ENCODE assay signal across 22 cellular contexts in the genomic region with DNA sequence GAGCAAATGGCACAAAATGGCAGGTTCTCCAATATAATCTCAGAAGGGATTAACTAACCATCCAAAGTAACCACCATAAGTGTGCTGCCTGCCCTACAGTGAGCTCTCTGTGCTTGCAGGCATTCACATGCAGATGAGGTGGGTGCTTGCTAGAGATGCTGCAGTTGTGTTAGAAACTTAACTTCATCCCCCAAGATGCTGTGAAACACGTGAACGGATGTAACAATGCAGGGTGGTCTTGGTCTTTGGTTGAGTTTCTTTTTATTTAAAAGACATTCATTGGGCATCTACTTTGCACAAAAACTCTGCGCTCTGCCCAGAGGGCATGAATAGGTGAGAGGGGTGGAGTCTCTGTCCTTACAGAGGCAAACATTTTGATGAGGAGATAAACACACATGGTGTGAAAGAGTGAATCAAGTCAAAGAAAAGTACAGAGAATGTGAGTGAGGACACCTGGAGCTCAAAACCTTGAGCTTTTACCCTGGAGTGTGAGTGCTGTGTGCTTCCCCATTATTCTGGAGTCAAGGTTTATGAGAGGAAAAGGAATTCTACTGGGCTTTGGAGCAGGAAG.
"Had no signal": no experiment of that assay in that cellular context is flagged by ENCODE, and none has a peak within 500 bp of the region (broad histone marks: within the 10 kb centered on the region; RNA-seq: fewer than 3 reads in every experiment).

No MANE protein-coding gene starts in this region.

- H3K36me3 Mint-ChIP-seq: activated CD8-positive, alpha-beta memory T cell treated with anti-CD3 and anti-CD28 coated beads, Interleukin-2, amount 10 ng/mL, durations not matched to agents 7 days and 5 days; activated naive CD4-positive, alpha-beta T cell treated with anti-CD3 and anti-CD28 coated beads, Interleukin-2, amount 50 U/mL, for 72 hours; brain had no signal

- H3K4me2 ChIP-seq: KMS-11 had no signal

- H3K27ac ChIP-seq: KMS-11 had no signal

- H3K4me3 Mint-ChIP-seq: activated B cell treated with CpG ODN at 0.5 μM for 24 hours; activated CD4-positive, alpha-beta T cell treated with anti-CD3 and anti-CD28 coated beads, Interleukin-2, amount 10 ng/mL, durations not matched to agents 24 days and 14 days; activated CD8-positive, alpha-beta memory T cell treated with anti-CD3 and anti-CD28 coated beads, Interleukin-2, amount 10 ng/mL, durations not matched to agents 7 days and 5 days; activated T-cell treated with anti-CD3 and anti-CD28 coated beads, Interleukin-2, amount 50 U/mL, for 24 hours; activated T-helper 1 cell treated with anti-CD3 and anti-CD28 coated beads, Interleukin-12 subunit alpha, Interleukin-12 subunit beta, Interleukin-2, Interleukin-4 antibody, amounts not matched to agents 30 ng/mL and 10 ng/mL and 1 ng/mL, durations not matched to agents 14 hours and 24 hours and 36 hours; brain; central memory CD8-positive, alpha-beta T cell; T-helper 1 cell treated with Interleukin-12 subunit alpha and Interleukin-12 subunit beta and Interleukin-4 antibody, amounts not matched to agents 30 μg/mL and 1 μg/mL, for 36 hours had no signal

- H3K27me3 Mint-ChIP-seq: brain had no signal

- DNase-seq: activated B cell treated with CpG ODN at 0.5 μM for 24 hours; activated CD4-positive, alpha-beta T cell treated with anti-CD3 and anti-CD28 coated beads for 1 hour; activated CD4-positive, alpha-beta T cell treated with anti-CD3 and anti-CD28 coated beads, Interleukin-2, amount 10 ng/mL, durations not matched to agents 24 days and 14 days; activated CD4-positive, alpha-beta T cell treated with anti-CD3 and anti-CD28 coated beads, Interleukin-2, amount 50 U/mL, for 48 hours; activated CD8-positive, alpha-beta memory T cell treated with anti-CD3 and anti-CD28 coated beads, Interleukin-2, amount 10 ng/mL, durations not matched to agents 7 days and 5 days; activated effector memory CD4-positive, alpha-beta T cell treated with Interleukin-2 at 50 U/mL for 16 hours; activated naive CD4-positive, alpha-beta T cell; activated T-cell treated with anti-CD3 and anti-CD28 coated beads, Interleukin-2, amount 50 U/mL, for 24 hours; amygdala; NCI-H1092; NCI-H1417 treated with DMSO at 0.1 percent for 48 hours; NCI-H1694; NCI-H2029; NCI-H510A treated with DMSO at 0.1 percent for 48 hours; NCI-H82; SHP77 had no signal

- H3K27ac Mint-ChIP-seq: activated B cell treated with CpG ODN at 0.5 μM for 24 hours; activated CD4-positive, alpha-beta T cell treated with anti-CD3 and anti-CD28 coated beads, Interleukin-2, amount 10 ng/mL, durations not matched to agents 24 days and 14 days; activated CD8-positive, alpha-beta memory T cell treated with anti-CD3 and anti-CD28 coated beads, Interleukin-2, amount 10 ng/mL, durations not matched to agents 7 days and 5 days; activated naive CD4-positive, alpha-beta T cell treated with anti-CD3 and anti-CD28 coated beads, Interleukin-2, amount 50 U/mL, for 72 hours; activated T-cell treated with anti-CD3 and anti-CD28 coated beads, Interleukin-2, amount 50 U/mL, for 24 hours; activated T-helper 1 cell treated with anti-CD3 and anti-CD28 coated beads, Interleukin-12 subunit alpha, Interleukin-12 subunit beta, Interleukin-2, Interleukin-4 antibody, amounts not matched to agents 30 ng/mL and 10 ng/mL and 1 ng/mL, durations not matched to agents 14 hours and 24 hours and 36 hours; brain; T-helper 1 cell treated with Interleukin-12 subunit alpha and Interleukin-12 subunit beta and Interleukin-4 antibody, amounts not matched to agents 30 μg/mL and 1 μg/mL, for 36 hours had no signal

- H3K9ac ChIP-seq: KMS-11 had no signal

- H3K4me1 Mint-ChIP-seq: activated B cell treated with CpG ODN at 0.5 μM for 24 hours; activated CD4-positive, alpha-beta T cell treated with anti-CD3 and anti-CD28 coated beads, Interleukin-2, amount 10 ng/mL, durations not matched to agents 24 days and 14 days; activated CD8-positive, alpha-beta memory T cell treated with anti-CD3 and anti-CD28 coated beads, Interleukin-2, amount 10 ng/mL, durations not matched to agents 7 days and 5 days; central memory CD8-positive, alpha-beta T cell had no signal

- ATAC-seq: activated CD8-positive, alpha-beta memory T cell treated with anti-CD3 and anti-CD28 coated beads, Interleukin-2, amount 10 ng/mL, durations not matched to agents 7 days and 5 days; activated naive CD4-positive, alpha-beta T cell treated with anti-CD3 and anti-CD28 coated beads, Interleukin-2, amount 50 U/mL, for 72 hours had no signal

- H3K9me3 Mint-ChIP-seq: activated B cell treated with CpG ODN at 0.5 μM for 24 hours; activated CD4-positive, alpha-beta T cell treated with anti-CD3 and anti-CD28 coated beads, Interleukin-2, amount 10 ng/mL, durations not matched to agents 24 days and 14 days; activated naive CD4-positive, alpha-beta T cell treated with anti-CD3 and anti-CD28 coated beads, Interleukin-2, amount 50 U/mL, for 72 hours; activated T-helper 1 cell treated with anti-CD3 and anti-CD28 coated beads, Interleukin-12 subunit alpha, Interleukin-12 subunit beta, Interleukin-2, Interleukin-4 antibody, amounts not matched to agents 30 ng/mL and 10 ng/mL and 1 ng/mL, durations not matched to agents 14 hours and 24 hours and 36 hours; central memory CD8-positive, alpha-beta T cell; T-helper 1 cell treated with Interleukin-12 subunit alpha and Interleukin-12 subunit beta and Interleukin-4 antibody, amounts not matched to agents 30 μg/mL and 1 μg/mL, for 36 hours had no signal
